1 cellular context compared by ENCODE assay signal in the genomic region with DNA sequence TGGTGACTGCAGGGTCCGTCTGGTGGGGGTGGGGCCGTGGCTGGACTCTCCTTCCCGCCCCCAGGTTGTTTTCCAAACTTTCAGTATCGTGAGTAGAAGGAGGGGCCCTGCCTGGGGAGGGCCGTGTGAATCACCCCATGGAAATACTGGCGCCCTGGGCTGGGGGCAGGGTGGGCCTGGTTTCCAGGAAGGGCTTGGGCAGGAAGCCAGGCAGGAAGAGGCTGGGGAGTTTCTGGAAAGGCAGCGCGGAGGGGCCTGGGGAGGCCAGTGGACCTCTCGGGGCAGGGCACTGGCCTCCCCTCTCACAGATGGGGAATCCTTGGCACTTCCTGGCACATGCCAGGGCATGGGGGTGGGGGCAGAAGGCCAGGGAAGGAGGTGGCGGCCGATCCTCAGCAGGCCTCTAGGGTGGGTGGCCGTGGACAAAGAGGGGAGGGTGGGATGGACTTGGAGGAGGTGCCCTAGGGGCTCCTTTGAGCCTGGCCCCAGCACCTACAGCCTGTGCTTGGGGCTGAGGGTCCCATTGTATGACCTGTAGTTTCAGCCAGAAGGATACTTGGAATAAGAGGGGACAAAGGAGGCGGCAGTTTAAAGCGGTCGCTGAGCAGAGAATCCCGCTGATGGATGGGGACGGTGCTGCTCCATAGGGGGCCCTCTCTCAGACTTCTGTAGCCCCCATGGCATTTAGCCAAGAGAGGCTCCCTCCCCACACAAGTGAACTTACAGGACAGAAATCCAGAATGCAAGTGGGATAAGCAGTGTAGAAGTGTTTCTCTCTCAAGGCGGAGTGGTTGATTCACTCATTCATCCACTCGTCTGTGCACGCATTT.
TF ChIP-seq lines count a peak whose summit lies in the region.

No MANE protein-coding gene starts in this region.

TF ChIP-seq in IMR-90, 13 proteins besides CTCF, POLR2A, EP300 and RAD21 (continued from another document):
- TF ChIP-seq RCOR1 (IDR thresholded peaks at IDR 0.05; ENCODE audit: insufficient replicate concordance, low read length) (no peak), MAZ (IDR thresholded peaks at IDR 0.05; ENCODE audit: borderline replicate concordance, low read depth, low read length) (peak; percentile 77; the same call in 1 of the 2 replicates)
